9 cellular contexts compared by ENCODE assay signal in the genomic region with DNA sequence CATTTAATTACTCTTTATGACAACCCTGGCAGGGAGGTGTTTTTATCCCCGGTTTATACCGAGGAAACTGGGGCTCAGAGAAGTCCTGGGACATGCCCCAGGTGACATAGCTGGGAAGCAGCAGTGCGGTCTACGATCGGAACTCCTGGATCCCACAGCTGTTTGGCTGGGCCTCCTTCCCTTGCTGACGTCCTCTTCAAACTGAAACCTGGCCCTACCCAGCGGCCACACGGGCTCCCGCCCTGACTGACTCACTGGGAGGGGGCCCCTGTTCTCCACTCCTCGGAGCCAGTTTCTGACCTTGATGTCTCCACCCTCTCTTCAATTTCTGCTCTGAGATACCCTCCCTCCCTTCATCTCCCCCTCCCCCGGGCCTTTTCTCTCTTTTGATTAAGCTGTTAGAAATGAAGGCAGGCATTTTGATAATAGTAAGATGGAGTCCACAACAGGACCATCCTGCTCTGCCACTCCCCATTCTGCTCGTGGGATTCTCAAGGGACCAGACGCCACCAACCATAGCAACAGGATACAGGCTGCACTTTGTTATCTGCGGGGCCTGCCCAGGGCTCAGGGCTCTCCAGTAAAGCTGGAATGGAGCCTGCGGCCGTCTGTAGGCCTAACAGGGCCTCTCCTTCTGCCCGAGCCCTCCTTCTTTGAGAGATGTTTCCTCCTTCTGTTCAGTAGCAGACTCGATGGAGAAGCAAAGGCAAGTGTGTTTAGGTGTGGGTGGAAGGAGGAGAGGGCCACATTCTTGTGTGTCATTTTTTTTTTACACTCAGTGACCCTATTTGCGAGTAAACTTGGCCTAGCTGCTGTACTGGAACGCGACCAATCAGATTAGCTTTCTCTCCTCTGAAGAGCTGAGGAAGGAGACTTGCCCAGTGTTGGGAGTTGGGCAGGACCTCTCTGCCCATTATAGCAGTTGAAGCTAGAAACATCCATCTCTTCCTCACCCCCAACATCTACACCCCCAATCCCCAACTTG. TPM values are rescaled to one million over a fixed set of nuclear protein-coding genes. Genes with fewer than 3 reads are reported as not detected.
DNase-seq lines count a peak whose midpoint lies in the region; ATAC-seq, FAIRE-seq and TF ChIP-seq lines count a peak whose summit lies in the region.
"Had no signal": no experiment of that assay in that cellular context is flagged by ENCODE, and none has a peak within 500 bp of the region (broad histone marks: within the 10 kb centered on the region; RNA-seq: fewer than 3 reads in every experiment).

No MANE protein-coding gene starts in this region.

- in situ Hi-C loops in K562 (cut with MboI): no loop called here

- ATAC-seq in K562: peak; percentile 73
- peak; percentile 37 for ATAC-seq in left lobe of liver
- peak; percentile 62 for ATAC-seq in upper lobe of right lung
- no peak for ATAC-seq in HG03442 (IDR thresholded peaks at IDR 0.05; ENCODE audit: unreplicated experiment)
- no peak for ATAC-seq in HG02798 (IDR thresholded peaks at IDR 0.05; ENCODE audit: poor library complexity, unreplicated experiment)

- no peak for TF ChIP-seq RAD21 in K562 (CRISPR knock-in tag; conservative IDR thresholded peaks at IDR 0.05 in 1 of 2, IDR thresholded peaks at IDR 0.05 in 1 of 2)

- TF ChIP-seq POLR2A in K562 (conservative IDR thresholded peaks at IDR 0.05): no peak

- FAIRE-seq in K562 (lab: Jason Lieb, UNC): no peak

- H3K9me1 ChIP-seq in K562 (ENCODE audit: control insufficient read depth, insufficient read depth, low read length): no peaks in the 10 kb centered on the region

- peak; percentile 54 to 75 (median 61) for DNase-seq in NCI-H1417 (lab: John Stamatoyannopoulos, UW)
- no peak for DNase-seq in NCI-H1417 treated with DMSO at 0.1 percent for 48 hours (lab: John Stamatoyannopoulos, UW)
- DNase-seq in K562 (ENCODE audit: extremely low read depth in 1 of 4, low spot score in 3 of 4): no peak
- DNase-seq in left lobe of liver (ENCODE audit: low spot score): no peak
- peak; percentile 75 for DNase-seq in upper lobe of right lung
- DNase-seq in activated CD8-positive, alpha-beta memory T cell treated with anti-CD3 and anti-CD28 coated beads, Interleukin-2, amount 50 U/mL, for 4 hours: no peak
- DNase-seq: ACHN had no signal

- intact Hi-C loops in K562 (cut with micrococcal nuclease) (loop anchor here (10.0 kb wide), 1 partner anchor 445 kb away; no protein-coding TSS in a partner anchor), upper lobe of right lung (cut with DNase I) (no loop called here)

- no peak overlapping the region for H3K9ac ChIP-seq in K562 (ENCODE audit: insufficient read depth in 1 of 2, low read depth in 2 of 2, low read length in 2 of 2)

- no peaks in the 10 kb centered on the region for H3K79me2 ChIP-seq in K562 (ENCODE audit: control insufficient read depth, insufficient read depth, low read length)

- H2AFZ ChIP-seq in K562 (ENCODE audit: low read depth, low read length): no peak overlapping the region

- H4K20me1 ChIP-seq in K562 (replicated peaks; ENCODE audit: control insufficient read depth, insufficient read depth, low read length): no peaks in the 10 kb centered on the region

- POLR2A ChIA-PET in K562 (lab: Yijun Ruan, JAX): interaction anchor here (0.6 to 1.2 kb wide), 2 partner anchors 12 to 26 kb away, joined by 3 to 4 read pairs; no protein-coding TSS in a partner anchor

- CTCF ChIA-PET in K562 (lab: Yijun Ruan, JAX; ENCODE audit: low intra/inter-chr PET ratio): no interaction called here

- H3K4me3 ChIP-seq in K562: no peak overlapping the region
- H3K4me3 ChIP-seq in upper lobe of right lung: no peak overlapping the region

- no peak for TF ChIP-seq EP300 in K562 (IDR thresholded peaks at IDR 0.05; ENCODE audit: low read length)

- no peak overlapping the region for H3K4me2 ChIP-seq in K562 (ENCODE audit: insufficient read depth, low read length)

- no TSS peak for BruUV-seq in K562 (replicated peaks; lab: Mats Ljungman, UMichigan)

- no peaks in the 10 kb centered on the region for H3K9me3 ChIP-seq in K562 (replicated peaks; ENCODE audit: control insufficient read depth, insufficient read depth, low read depth, low read length)
- H3K9me3 ChIP-seq in upper lobe of right lung: no peaks in the 10 kb centered on the region

- no peak for TF ChIP-seq CTCF in K562 (IDR thresholded peaks at IDR 0.05 in 2 of 3, conservative IDR thresholded peaks at IDR 0.05 in 1 of 3; ENCODE audit: insufficient read depth in 2 of 3, low read depth in 1 of 3, low read length in 3 of 3)
- no peak for TF ChIP-seq CTCF in upper lobe of right lung (IDR thresholded peaks at IDR 0.05)

- 4% methylated on average over 19 of the region's 21 CpGs for WGBS in K562 (ENCODE audit: insufficient coverage, low coverage, missing lambda C conversion rate)

- no peaks in the 10 kb centered on the region; a peak in 1 of 5 replicates for H3K4me1 ChIP-seq in K562 (replicated peaks in 1 of 2; ENCODE audit: control insufficient read depth in 2 of 2, insufficient read depth in 2 of 2, low read length in 2 of 2)
- H3K4me1 ChIP-seq in upper lobe of right lung: peaks cover 11% of the 10 kb centered on the region

- H3K36me3 ChIP-seq in K562 (ENCODE audit: control insufficient read depth, insufficient read depth, low read length) (no peaks in the 10 kb centered on the region), upper lobe of right lung (no peaks in the 10 kb centered on the region)

- peaks cover 2 to 21% of the 10 kb centered on the region in 2 experiments; a peak in 3 of 5 replicates for H3K27me3 ChIP-seq in K562 (ENCODE audit: control insufficient read depth in 2 of 2, insufficient read depth in 2 of 2, low read length in 2 of 2)
- H3K27me3 ChIP-seq in upper lobe of right lung: no peaks in the 10 kb centered on the region

- no peak overlapping the region for H3K27ac ChIP-seq in K562 (ENCODE audit: extremely low read depth, low read depth, low read length)
- peak overlapping the region; percentile 70 for H3K27ac ChIP-seq in upper lobe of right lung

TF ChIP-seq in K562, 482 proteins besides CTCF, POLR2A, EP300 and RAD21:
- TF ChIP-seq PCBP1 (IDR thresholded peaks at IDR 0.05; ENCODE audit: low read depth, low read length, poor library complexity, severe bottlenecking): no peak
- TF ChIP-seq NFIC (IDR thresholded peaks at IDR 0.05): peak; percentile 45
TF ChIP-seq in K562: peak in this region for 1.

RNA-seq across cellular contexts. Expression of gene EPB41L4B, which starts 8.7 kb away (rescaled TPM):
- 0.30 and 0.56 TPM in 2 replicates for total RNA-seq in K562 (2011; cell fraction: chromatin; rRNA removed; ENCODE audit: low replicate concordance)
- total RNA-seq in K562 (2011; cell fraction: nucleolus; rRNA removed): 0.26 and 0.33 TPM in 2 replicates
- 0.29 and 1.1 TPM in 2 replicates for total RNA-seq in K562 (2011; cell fraction: nucleoplasm; rRNA removed)
- total RNA-seq in K562 (2014; rRNA removed) (0.04 and 0.09 TPM in 2 replicates), K562 (2014; rRNA removed; fragmentation: Illumina TruSeq; extraction: Trizol) (0.29 and 0.32 TPM in 2 replicates), K562 (2015; rRNA removed; fragmentation: Illumina TruSeq; extraction: Trizol) (0.08 and 0.11 TPM in 2 replicates), K562 (2021) (0.38 and 0.63 TPM in 2 replicates), left lobe of liver (51.4 TPM), upper lobe of right lung (10.1 TPM)
- polyA plus RNA-seq in K562 (2011; rRNA removed) (0.22 and 0.38 TPM in 2 replicates), K562 (2014; fragmentation: Illumina TruSeq; extraction: Trizol) (0.24 and 0.30 TPM in 2 replicates), K562 (2014; fragmentation: Nextera tagmentation; extraction: Ambion mirVana) (under 1 TPM; 0.13 to 0.21 TPM), K562 (2014; rRNA removed) (0.21 and 0.28 TPM in 2 replicates)
- 0.13 TPM in 2 replicates for polyA plus RNA-seq in K562 (2011; cell fraction: cytosol; rRNA removed)
- polyA plus RNA-seq in K562 (2011; cell fraction: nucleus; rRNA removed): 0.38 and 0.53 TPM in 2 replicates
- 0.08 and 0.12 TPM in 2 replicates for polyA plus RNA-seq in K562 (2012)
- 0.27 and 0.60 TPM in 2 replicates for polyA minus RNA-seq in K562 (2011; rRNA and poly(A)+ RNA removed)
- polyA minus RNA-seq in K562 (2011; cell fraction: cytosol; rRNA and poly(A)+ RNA removed): 0.46 TPM in 1 of 2 replicates, not detected in the other
- 0.13 and 0.22 TPM in 2 replicates for polyA minus RNA-seq in K562 (2011; cell fraction: nucleus; rRNA and poly(A)+ RNA removed)

Comparison
In these comparisons a context has a peak if more than half of its experiments do, and no peak if none do; other contexts are left out.
1. DNase-seq: peak in NCI-H1417 (3 of 3) and upper lobe of right lung (single experiment); none in NCI-H1417 treated with DMSO at 0.1 percent for 48 hours (single experiment), K562 (0 of 4), left lobe of liver (single experiment) and activated CD8-positive, alpha-beta memory T cell treated with anti-CD3 and anti-CD28 coated beads, Interleukin-2, amount 50 U/mL, for 4 hours (single experiment).
2. ATAC-seq: peak in K562 (single experiment), left lobe of liver (single experiment) and upper lobe of right lung (single experiment); none in HG03442 (single experiment) and HG02798 (single experiment).